Comparison of ENCODE assay signal across 10 cellular contexts in genomic region chr20:47332381-47333206, GRCh38. TPM values are rescaled to one million over a fixed set of nuclear protein-coding genes. Genes with fewer than 3 reads are reported as not detected.
DNase-seq lines count a peak whose midpoint lies in the region; ATAC-seq and TF ChIP-seq lines count a peak whose summit lies in the region.
"Had no signal": no experiment of that assay in that cellular context is flagged by ENCODE, and none has a peak within 500 bp of the region (broad histone marks: within the 10 kb centered on the region; RNA-seq: fewer than 3 reads in every experiment).

No MANE protein-coding gene starts in this region.

- H3K9me3 ChIP-seq in cardiac muscle cell (ENCODE audit: low read depth) (no peaks in the 10 kb centered on the region), colonic mucosa (no peaks in the 10 kb centered on the region), transverse colon (no peaks in the 10 kb centered on the region)
- no peaks in the 10 kb centered on the region for H3K9me3 ChIP-seq in naive thymus-derived CD4-positive, alpha-beta T cell (ENCODE audit: control insufficient read depth in 2 of 3, low read length in 3 of 3)

- H3K27me3 ChIP-seq in cardiac muscle cell = no peaks in the 10 kb centered on the region
- no peaks in the 10 kb centered on the region for H3K27me3 ChIP-seq in colonic mucosa
- no peaks in the 10 kb centered on the region for H3K27me3 ChIP-seq in naive thymus-derived CD4-positive, alpha-beta T cell (ENCODE audit: control insufficient read depth in 2 of 2, insufficient read depth in 2 of 2, low read length in 2 of 2)
- H3K27me3 ChIP-seq in transverse colon = no peaks in the 10 kb centered on the region

- TF ChIP-seq POLR2A in transverse colon (IDR thresholded peaks at IDR 0.05) = no peak

- peak overlapping the region in 5 of 10 donors; percentile 1 to 27 (median 1) for H3K4me3 Mint-ChIP-seq in naive thymus-derived CD4-positive, alpha-beta T cell

- no peak for ATAC-seq in left cardiac atrium
- ATAC-seq in naive thymus-derived CD4-positive, alpha-beta T cell = no peak

- peak overlapping the region; percentile 12 to 79 (median 72) for H3K27ac Mint-ChIP-seq in naive thymus-derived CD4-positive, alpha-beta T cell

- H3K4me1 Mint-ChIP-seq in naive thymus-derived CD4-positive, alpha-beta T cell = peaks cover 40 to 87% (median 78%) of the 10 kb centered on the region in 7 donors

- peak overlapping the region; percentile 63 for H3K27ac ChIP-seq in cardiac muscle cell
- H3K27ac ChIP-seq in colonic mucosa = peak overlapping the region; percentile 71
- H3K27ac ChIP-seq in naive thymus-derived CD4-positive, alpha-beta T cell (ENCODE audit: low read depth, low read length) = no peak overlapping the region
- H3K27ac ChIP-seq in transverse colon = peak overlapping the region; percentile 78 to 90 (median 90)

- no peaks in the 10 kb centered on the region for H3K27me3 Mint-ChIP-seq in naive thymus-derived CD4-positive, alpha-beta T cell

- CTCF ChIA-PET in naive thymus-derived CD4-positive, alpha-beta T cell (lab: Charles Lee) = no interaction called here

- DNase-seq in cardiac muscle cell (ENCODE audit: low read depth in 1 of 2, low spot score in 1 of 2) = no peak
- DNase-seq in left cardiac atrium = no peak
- no peak for DNase-seq in colonic mucosa
- no peak for DNase-seq in naive thymus-derived CD4-positive, alpha-beta T cell
- DNase-seq in transverse colon = no peak
- no peak for DNase-seq in amygdala (lab: John Stamatoyannopoulos, UW)
- DNase-seq in NCI-H748 treated with DMSO at 0.1 percent for 48 hours (lab: John Stamatoyannopoulos, UW) = no peak
- no peak for DNase-seq in CD1c-positive myeloid dendritic cell (ENCODE audit: extremely low spot score)
- DNase-seq: activated effector memory CD4-positive, alpha-beta T cell treated with anti-CD3 and anti-CD28 coated beads, Interleukin-2, amount 50 U/mL, for 16 hours; stimulated activated CD4-positive, alpha-beta T cell treated with anti-CD3 and anti-CD28 coated beads, Interleukin-2, amount 100 ng/mL, for 48 hours had no signal

- POLR2A ChIA-PET in naive thymus-derived CD4-positive, alpha-beta T cell (lab: Charles Lee) = no interaction called here

- no peak for TF ChIP-seq EP300 in transverse colon (IDR thresholded peaks at IDR 0.05; ENCODE audit: low read depth)

- no peak overlapping the region for H3K4me3 ChIP-seq in cardiac muscle cell
- H3K4me3 ChIP-seq in colonic mucosa = no peak overlapping the region
- H3K4me3 ChIP-seq in naive thymus-derived CD4-positive, alpha-beta T cell (ENCODE audit: low read length) = no peak overlapping the region
- no peak overlapping the region for H3K4me3 ChIP-seq in transverse colon

- WGBS in transverse colon (ENCODE audit: low coverage in 1 of 2), 2 donors = 86% methylated on average over 6 to 8 of the region's 8 CpGs

- TF ChIP-seq CTCF in cardiac muscle cell (IDR thresholded peaks at IDR 0.05; ENCODE audit: low read depth, low read length) (no peak), colonic mucosa (IDR thresholded peaks at IDR 0.05) (no peak), transverse colon (IDR thresholded peaks at IDR 0.05) (no peak)

- H3K36me3 ChIP-seq in cardiac muscle cell (no peaks in the 10 kb centered on the region), colonic mucosa (no peaks in the 10 kb centered on the region), transverse colon (no peaks in the 10 kb centered on the region)
- peaks cover 0 to 28% (median 13%) of the 10 kb centered on the region in 3 experiments for H3K36me3 ChIP-seq in naive thymus-derived CD4-positive, alpha-beta T cell (ENCODE audit: control insufficient read depth in 2 of 3, insufficient read depth in 3 of 3, low read length in 3 of 3)

- in situ Hi-C loops in transverse colon (cut with MboI; ENCODE audit: low pct_ligation_motif_present in 1 of 4, low pct_unique_long_range_greater_than_20kb in 1 of 4, low sequenced_read_pairs in 3 of 4) = no loop called here

- intact Hi-C loops in left cardiac atrium (cut with DNase I) (no loop called here), colonic mucosa (cut with DNase I) (no loop called here), transverse colon (cut with DNase I; ENCODE audit: low total_unique reads) (no loop called here)
- intact Hi-C loops in naive thymus-derived CD4-positive, alpha-beta T cell (cut with micrococcal nuclease) = no loop called here

- no peaks in the 10 kb centered on the region for H3K9me3 Mint-ChIP-seq in naive thymus-derived CD4-positive, alpha-beta T cell

- H3K4me1 ChIP-seq in cardiac muscle cell (ENCODE audit: low read depth) (peaks cover 6% of the 10 kb centered on the region), colonic mucosa (peaks cover 14% of the 10 kb centered on the region), transverse colon (peaks cover 68 to 96% (median 77%) of the 10 kb centered on the region in 4 donors)
- peaks cover 0 to 8% of the 10 kb centered on the region in 2 donors for H3K4me1 ChIP-seq in naive thymus-derived CD4-positive, alpha-beta T cell (ENCODE audit: control insufficient read depth in 2 of 2, insufficient read depth in 2 of 2, low read length in 2 of 2)

- H3K9ac ChIP-seq in colonic mucosa (ENCODE audit: low read depth in 2 of 2, low read length in 2 of 2) = no peak overlapping the region

- peaks cover 6 to 42% (median 33%) of the 10 kb centered on the region in 5 donors for H3K36me3 Mint-ChIP-seq in naive thymus-derived CD4-positive, alpha-beta T cell

RNA-seq across cellular contexts. Expression of gene ZMYND8, which starts 23.9 kb away (rescaled TPM):
- total RNA-seq in cardiac muscle cell = 33.0 and 45.0 TPM in 2 replicates
- polyA plus RNA-seq in cardiac muscle cell = 27.5 and 27.6 TPM in 2 replicates
- total RNA-seq in left cardiac atrium = 10 to 100 TPM; 22.6 to 27.5 TPM
- 10 to 100 TPM; 45.4 to 53.1 TPM for total RNA-seq in colonic mucosa
- total RNA-seq in naive thymus-derived CD4-positive, alpha-beta T cell = 10 to 100 TPM; 54.5 to 83.0 (median 68.5) TPM
- 10 to 100 TPM; 12.7 to 28.7 TPM for polyA plus RNA-seq in naive thymus-derived CD4-positive, alpha-beta T cell
- 10 to 100 TPM; 41.6 to 79.4 (median 60.7) TPM for total RNA-seq in transverse colon
